In genomic region chr16:30368792-30369090, GRCh38 we compare ENCODE assay signal across 1 cellular context.
A peak's percentile ranks its signal among the peaks of the same experiment; 100 is the strongest.
TF ChIP-seq lines count a peak whose summit lies in the region.

No MANE protein-coding gene starts in this region.

TF ChIP-seq in K562, 482 proteins besides CTCF, POLR2A, EP300 and RAD21:
- TF ChIP-seq RBBP5 (IDR thresholded peaks at IDR 0.05; ENCODE audit: borderline replicate concordance, insufficient read depth, low read length, poor library complexity, severe bottlenecking) (no peak), SLC30A9 (CRISPR knock-in tag; IDR thresholded peaks at IDR 0.05) (no peak), POLR2H (tag; IDR thresholded peaks at IDR 0.05; ENCODE audit: low read depth) (no peak), ZNF561 (CRISPR knock-in tag; conservative IDR thresholded peaks at IDR 0.05) (no peak), ZNF507 (tag; conservative IDR thresholded peaks at IDR 0.05) (no peak), NFE2L1 (tag; IDR thresholded peaks at IDR 0.05; ENCODE audit: borderline replicate concordance, low read depth) (no peak), ATF6 (CRISPR knock-in tag; IDR thresholded peaks at IDR 0.05) (no peak), STAT5B (CRISPR knock-in tag; IDR thresholded peaks at IDR 0.05) (no peak), SAP30 (IDR thresholded peaks at IDR 0.05; ENCODE audit: borderline replicate concordance, insufficient read depth, low read depth, low read length, poor library complexity, severe bottlenecking) (no peak), ZNF324 (CRISPR knock-in tag; IDR thresholded peaks at IDR 0.05) (no peak), HDGF (IDR thresholded peaks at IDR 0.05) (0 out of 2 replicates have a peak, but pooled peaks have one; percentile 7), BRF2 (IDR thresholded peaks at IDR 0.05; ENCODE audit: borderline replicate concordance, insufficient read depth, insufficient read length) (no peak), FOXP1 (CRISPR knock-in tag; IDR thresholded peaks at IDR 0.05) (0 out of 2 replicates have a peak, but pooled peaks have one; percentile 5), ZNF143 (CRISPR knock-in tag; IDR thresholded peaks at IDR 0.05) (0 out of 2 replicates have a peak, but pooled peaks have one; percentile 25), SRSF1 (IDR thresholded peaks at IDR 0.05; ENCODE audit: low read depth, low read length) (no peak), CHAMP1 (IDR thresholded peaks at IDR 0.05) (no peak), ZNF3 (CRISPR knock-in tag; IDR thresholded peaks at IDR 0.05) (no peak), MAX (CRISPR knock-in tag; IDR thresholded peaks at IDR 0.05) (0 out of 2 replicates have a peak, but pooled peaks have one; percentile 6), SMARCC2 (IDR thresholded peaks at IDR 0.05; ENCODE audit: low read depth) (no peak), MBD1 (CRISPR knock-in tag; IDR thresholded peaks at IDR 0.05) (no peak), TEAD4 (IDR thresholded peaks at IDR 0.05; ENCODE audit: low read length) (no peak), TEAD4 (CRISPR knock-in tag; IDR thresholded peaks at IDR 0.05; ENCODE audit: borderline replicate concordance) (no peak), PPARD (CRISPR knock-in tag; IDR thresholded peaks at IDR 0.05) (no peak), CGGBP1 (CRISPR knock-in tag; IDR thresholded peaks at IDR 0.05) (no peak), NCOA4 (IDR thresholded peaks at IDR 0.05; ENCODE audit: partially characterized antibody) (no peak)
- TF ChIP-seq, protein P1, sequence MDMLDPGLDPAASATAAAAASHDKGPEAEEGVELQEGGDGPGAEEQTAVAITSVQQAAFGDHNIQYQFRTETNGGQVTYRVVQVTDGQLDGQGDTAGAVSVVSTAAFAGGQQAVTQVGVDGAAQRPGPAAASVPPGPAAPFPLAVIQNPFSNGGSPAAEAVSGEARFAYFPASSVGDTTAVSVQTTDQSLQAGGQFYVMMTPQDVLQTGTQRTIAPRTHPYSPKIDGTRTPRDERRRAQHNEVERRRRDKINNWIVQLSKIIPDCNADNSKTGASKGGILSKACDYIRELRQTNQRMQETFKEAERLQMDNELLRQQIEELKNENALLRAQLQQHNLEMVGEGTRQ (CRISPR knock-in tag; IDR thresholded peaks at IDR 0.05) = no peak
